In genomic region chr18:8616026-8616401, GRCh38 we compare ENCODE assay signal across 1 cellular context.
TF ChIP-seq lines count a peak whose summit lies in the region.

No MANE protein-coding gene starts in this region.

TF ChIP-seq in K562, 482 proteins besides CTCF, POLR2A, EP300 and RAD21 (continued from another document):
- TF ChIP-seq, protein P1, sequence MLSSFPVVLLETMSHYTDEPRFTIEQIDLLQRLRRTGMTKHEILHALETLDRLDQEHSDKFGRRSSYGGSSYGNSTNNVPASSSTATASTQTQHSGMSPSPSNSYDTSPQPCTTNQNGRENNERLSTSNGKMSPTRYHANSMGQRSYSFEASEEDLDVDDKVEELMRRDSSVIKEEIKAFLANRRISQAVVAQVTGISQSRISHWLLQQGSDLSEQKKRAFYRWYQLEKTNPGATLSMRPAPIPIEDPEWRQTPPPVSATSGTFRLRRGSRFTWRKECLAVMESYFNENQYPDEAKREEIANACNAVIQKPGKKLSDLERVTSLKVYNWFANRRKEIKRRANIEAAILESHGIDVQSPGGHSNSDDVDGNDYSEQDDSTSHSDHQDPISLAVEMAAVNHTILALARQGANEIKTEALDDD (IDR thresholded peaks at IDR 0.05), result no peak
- TF ChIP-seq CC2D1A (IDR thresholded peaks at IDR 0.05) (no peak), TBL1XR1 (IDR thresholded peaks at IDR 0.05; ENCODE audit: low read length in 2 of 2) (no peak), HEY1 (CRISPR knock-in tag; IDR thresholded peaks at IDR 0.05; ENCODE audit: borderline replicate concordance) (no peak), ZFP91 (CRISPR knock-in tag; IDR thresholded peaks at IDR 0.05) (no peak), KDM5B (IDR thresholded peaks at IDR 0.05; ENCODE audit: insufficient replicate concordance, low read depth, low read length) (no peak), ARID4B (CRISPR knock-in tag; IDR thresholded peaks at IDR 0.05) (no peak), CLOCK (CRISPR knock-in tag; IDR thresholded peaks at IDR 0.05; ENCODE audit: borderline replicate concordance) (no peak), KLF16 (IDR thresholded peaks at IDR 0.05) (no peak), E4F1 (CRISPR knock-in tag; IDR thresholded peaks at IDR 0.05; ENCODE audit: borderline replicate concordance) (no peak), SETDB1 (IDR thresholded peaks at IDR 0.05; ENCODE audit: low read length) (no peak), CEBPB (tag; IDR thresholded peaks at IDR 0.05) (no peak)
TF ChIP-seq in K562: peak in this region for 0.
